ENCODE assay signal across 22 cellular contexts in genomic region chr5:95519151-95519550, GRCh38.
"Had no signal": no experiment of that assay in that cellular context is flagged by ENCODE, and none has a peak within 500 bp of the region (broad histone marks: within the 10 kb centered on the region; RNA-seq: fewer than 3 reads in every experiment).

No MANE protein-coding gene starts in this region.

- H3K27me3 Mint-ChIP-seq: naive thymus-derived CD4-positive, alpha-beta T cell; stimulated activated memory B cell treated with anti-CD40 and anti-IgM and Interleukin-4, amounts not matched to agents 10 μg/mL and 1 μg/mL and 100 μg/mL, for 72 hours; stimulated activated naive CD8-positive, alpha-beta T cell treated with anti-CD3 and anti-CD28 coated beads, Interleukin-15, Interleukin-2, amounts not matched to agents 100 ng/mL and 50 ng/mL, for 24 hours had no signal

- H3K4me1 Mint-ChIP-seq: naive thymus-derived CD4-positive, alpha-beta T cell; nephron progenitor cell; stimulated activated memory B cell treated with anti-CD40 and anti-IgM and Interleukin-4, amounts not matched to agents 10 μg/mL and 1 μg/mL and 100 μg/mL, for 72 hours had no signal

- H3K9me3 Mint-ChIP-seq: endodermal cell; nephron progenitor cell; stimulated activated memory B cell treated with anti-CD40 and anti-IgM and Interleukin-4, amounts not matched to agents 10 μg/mL and 1 μg/mL and 100 μg/mL, for 72 hours; stimulated activated naive CD8-positive, alpha-beta T cell treated with anti-CD3 and anti-CD28 coated beads, Interleukin-15, Interleukin-2, amounts not matched to agents 100 ng/mL and 50 ng/mL, for 24 hours had no signal

- ATAC-seq: heart left ventricle; left lobe of liver; naive thymus-derived CD4-positive, alpha-beta T cell; sciatic nerve; stimulated activated memory B cell treated with anti-CD40 and anti-IgM and Interleukin-4, amounts not matched to agents 10 μg/mL and 1 μg/mL and 100 μg/mL, for 72 hours had no signal

- H3K4me3 Mint-ChIP-seq: endodermal cell; naive thymus-derived CD4-positive, alpha-beta T cell; nephron progenitor cell; stimulated activated memory B cell treated with anti-CD40 and anti-IgM and Interleukin-4, amounts not matched to agents 10 μg/mL and 1 μg/mL and 100 μg/mL, for 72 hours; stimulated activated naive CD8-positive, alpha-beta T cell treated with anti-CD3 and anti-CD28 coated beads, Interleukin-15, Interleukin-2, amounts not matched to agents 100 ng/mL and 50 ng/mL, for 24 hours had no signal

- H3K4me3 ChIP-seq: colonic mucosa, heart left ventricle, spleen, thoracic aorta, transverse colon had no signal

- H3K27me3 ChIP-seq: colonic mucosa, heart left ventricle, spleen, transverse colon had no signal

- H3K27ac Mint-ChIP-seq: endodermal cell; nephron progenitor cell; stimulated activated memory B cell treated with anti-CD40 and anti-IgM and Interleukin-4, amounts not matched to agents 10 μg/mL and 1 μg/mL and 100 μg/mL, for 72 hours; stimulated activated naive CD8-positive, alpha-beta T cell treated with anti-CD3 and anti-CD28 coated beads, Interleukin-15, Interleukin-2, amounts not matched to agents 100 ng/mL and 50 ng/mL, for 24 hours had no signal

- DNase-seq: colonic mucosa; dermis blood vessel endothelial cell; effector CD4-positive, alpha-beta T cell; endodermal cell; foreskin melanocyte; heart left ventricle; hippocampal formation; islet precursor cell; mammary epithelial cell; naive thymus-derived CD4-positive, alpha-beta T cell; nephron progenitor cell; posterior cingulate gyrus; spleen; stimulated activated CD4-positive, alpha-beta T cell treated with anti-CD3 and anti-CD28 coated beads, Interleukin-15, amount 100 ng/mL, for 24 hours; stimulated activated CD4-positive, alpha-beta T cell treated with anti-CD3 and anti-CD28 coated beads, Interleukin-1b, Interleukin-23, amount 100 ng/mL, for 48 hours; stimulated activated CD4-positive, alpha-beta T cell treated with anti-CD3 and anti-CD28 coated beads, Interleukin-4, amount 100 ng/mL, for 24 hours; transverse colon had no signal

- H3K27ac ChIP-seq: colonic mucosa, heart left ventricle, spleen, thoracic aorta, transverse colon had no signal
